Comparison of ENCODE assay signal across 17 cellular contexts in genomic region chr7:4722960-4723359, GRCh38.
"Had no signal": no experiment of that assay in that cellular context is flagged by ENCODE, and none has a peak within 500 bp of the region (broad histone marks: within the 10 kb centered on the region; RNA-seq: fewer than 3 reads in every experiment).

No MANE protein-coding gene starts in this region.

- H3K27ac ChIP-seq: colonic mucosa, SJCRH30, tibial nerve had no signal

- H3K36me3 Mint-ChIP-seq: activated CD4-positive, alpha-beta memory T cell treated with anti-CD3 and anti-CD28 coated beads for 36 hours; activated naive CD4-positive, alpha-beta T cell treated with anti-CD3 and anti-CD28 coated beads, Interleukin-2, amount 50 U/mL, for 72 hours; natural killer cell had no signal

- H3K9me3 ChIP-seq: breast epithelium, colonic mucosa, gastroesophageal sphincter, mucosa of descending colon, SJCRH30, stomach, tibial nerve had no signal

- H3K27me3 Mint-ChIP-seq: activated CD4-positive, alpha-beta memory T cell treated with anti-CD3 and anti-CD28 coated beads for 36 hours had no signal

- H3K36me3 ChIP-seq: breast epithelium, colonic mucosa, SJCRH30 had no signal

- H3K27me3 ChIP-seq: breast epithelium, colonic mucosa, gastroesophageal sphincter, SJCRH30, stomach, tibial nerve had no signal

- H3K9me3 Mint-ChIP-seq: activated CD4-positive, alpha-beta memory T cell treated with anti-CD3 and anti-CD28 coated beads for 36 hours; activated naive CD4-positive, alpha-beta T cell treated with anti-CD3 and anti-CD28 coated beads, Interleukin-2, amount 50 U/mL, for 72 hours; activated T-cell treated with anti-CD3 and anti-CD28 coated beads, Interleukin-2, amount 50 U/mL, for 4 hours; natural killer cell had no signal

- ATAC-seq: activated naive CD4-positive, alpha-beta T cell treated with anti-CD3 and anti-CD28 coated beads, Interleukin-2, amount 50 U/mL, for 72 hours; activated T-cell treated with anti-CD3 and anti-CD28 coated beads, Interleukin-2, amount 50 U/mL, for 4 hours; gastroesophageal sphincter; mucosa of descending colon; natural killer cell had no signal

- H3K4me3 ChIP-seq: colonic mucosa, gastroesophageal sphincter, lung, mucosa of descending colon, SJCRH30, stomach, tibial nerve had no signal

- DNase-seq: activated CD4-positive, alpha-beta memory T cell treated with anti-CD3 and anti-CD28 coated beads for 36 hours; activated CD4-positive, alpha-beta T cell treated with anti-CD3 and anti-CD28 coated beads for 1 hour; activated effector memory CD4-positive, alpha-beta T cell treated with anti-CD3 and anti-CD28 coated beads, Interleukin-2, amount 50 U/mL, for 16 hours; activated T-cell treated with anti-CD3 and anti-CD28 coated beads, Interleukin-2, amount 50 U/mL, for 4 hours; colonic mucosa; effector CD4-positive, alpha-beta T cell; hippocampal formation; kidney glomerular epithelial cell; mucosa of descending colon; natural killer cell; SJCRH30; stomach had no signal

- H3K27ac Mint-ChIP-seq: activated CD4-positive, alpha-beta memory T cell treated with anti-CD3 and anti-CD28 coated beads for 36 hours; activated naive CD4-positive, alpha-beta T cell treated with anti-CD3 and anti-CD28 coated beads, Interleukin-2, amount 50 U/mL, for 72 hours; natural killer cell had no signal

- H3K4me3 Mint-ChIP-seq: activated CD4-positive, alpha-beta memory T cell treated with anti-CD3 and anti-CD28 coated beads for 36 hours; activated T-cell treated with anti-CD3 and anti-CD28 coated beads, Interleukin-2, amount 50 U/mL, for 4 hours had no signal

- H3K4me1 ChIP-seq: colonic mucosa had no signal
